9 cellular contexts compared by ENCODE assay signal in genomic region chr12:106759526-106760183, GRCh38. TPM values are rescaled to one million over a fixed set of nuclear protein-coding genes. Genes with fewer than 3 reads are reported as not detected.
DNase-seq lines count a peak whose midpoint lies in the region; ATAC-seq and TF ChIP-seq lines count a peak whose summit lies in the region.
"Had no signal": no experiment of that assay in that cellular context is flagged by ENCODE, and none has a peak within 500 bp of the region (broad histone marks: within the 10 kb centered on the region; RNA-seq: fewer than 3 reads in every experiment).

No MANE protein-coding gene starts in this region.

- peak overlapping the region; percentile 36 for H2AFZ ChIP-seq in MM.1S (ENCODE audit: low read length)

- WGBS in heart right ventricle, 2 donors, result 74 to 85% methylated on average over 7 of the region's 7 CpGs

- H3K4me1 Mint-ChIP-seq in activated naive CD4-positive, alpha-beta T cell treated with anti-CD3 and anti-CD28 coated beads, Interleukin-2, amount 50 U/mL, for 24 hours, result peaks cover 30% of the 10 kb centered on the region

- no peaks in the 10 kb centered on the region for H3K79me2 ChIP-seq in MM.1S (ENCODE audit: low read length)

- H3K36me3 ChIP-seq in MM.1S (replicated peaks; ENCODE audit: insufficient read depth, low read length) (no peaks in the 10 kb centered on the region), heart right ventricle (no peaks in the 10 kb centered on the region), upper lobe of right lung (no peaks in the 10 kb centered on the region)

- no peaks in the 10 kb centered on the region for H3K27me3 Mint-ChIP-seq in activated naive CD4-positive, alpha-beta T cell treated with anti-CD3 and anti-CD28 coated beads, Interleukin-2, amount 50 U/mL, for 24 hours

- peak overlapping the region; percentile 67 for H3K9ac ChIP-seq in MM.1S (ENCODE audit: low read length)

- no peak for DNase-seq in activated naive CD4-positive, alpha-beta T cell (lab: John Stamatoyannopoulos, UW)
- DNase-seq in MM.1S, result peak; percentile 7
- no peak for DNase-seq in heart right ventricle
- no peak for DNase-seq in upper lobe of right lung
- DNase-seq in HUDEP-2 (lab: John Stamatoyannopoulos, UW; ENCODE audit: unreplicated experiment in 76 of 76), result no peak
- no peak for DNase-seq in GF-D8 (lab: John Stamatoyannopoulos, UW)
- DNase-seq: COR-L47 had no signal

- H3K9me3 Mint-ChIP-seq in activated naive CD4-positive, alpha-beta T cell treated with anti-CD3 and anti-CD28 coated beads, Interleukin-2, amount 50 U/mL, for 24 hours, result no peaks in the 10 kb centered on the region

- ATAC-seq in heart right ventricle (peak in 5 of 8 donors; percentile 13 to 34 (median 22)), upper lobe of right lung (peak; percentile 14), GM19035 (IDR thresholded peaks at IDR 0.05; ENCODE audit: unreplicated experiment) (no peak)

- H3K4me1 ChIP-seq in MM.1S (ENCODE audit: low read length), result peaks cover 19% of the 10 kb centered on the region
- peaks cover 0 to 42% (median 14%) of the 10 kb centered on the region in 9 donors for H3K4me1 ChIP-seq in heart right ventricle
- H3K4me1 ChIP-seq in upper lobe of right lung, result peaks cover 18% of the 10 kb centered on the region

- peaks cover 18% of the 10 kb centered on the region for H3F3A ChIP-seq in MM.1S (ENCODE audit: insufficient read depth, low read length)

- H4K20me1 ChIP-seq in MM.1S (ENCODE audit: insufficient read depth, low read length), result no peaks in the 10 kb centered on the region

- H3K4me3 Mint-ChIP-seq in activated naive CD4-positive, alpha-beta T cell treated with anti-CD3 and anti-CD28 coated beads, Interleukin-2, amount 50 U/mL, for 24 hours, result peak overlapping the region; percentile 74

- H3K4me2 ChIP-seq in MM.1S (ENCODE audit: low read depth, low read length), result peak overlapping the region; percentile 94

- H3K27ac ChIP-seq in MM.1S (ENCODE audit: low read length) (peak overlapping the region; percentile 89), heart right ventricle (peak overlapping the region in 4 of 10 donors; percentile 9 to 54 (median 34)), upper lobe of right lung (peak overlapping the region; percentile 65)

- H3K9me3 ChIP-seq in MM.1S (replicated peaks; ENCODE audit: insufficient read depth, low read length) (no peaks in the 10 kb centered on the region), heart right ventricle (no peaks in the 10 kb centered on the region), upper lobe of right lung (no peaks in the 10 kb centered on the region)

- H3K27me3 ChIP-seq in MM.1S (replicated peaks; ENCODE audit: insufficient read depth, low read length) (no peaks in the 10 kb centered on the region), heart right ventricle (no peaks in the 10 kb centered on the region), upper lobe of right lung (no peaks in the 10 kb centered on the region)

- peak overlapping the region; percentile 91 for H3K27ac Mint-ChIP-seq in activated naive CD4-positive, alpha-beta T cell treated with anti-CD3 and anti-CD28 coated beads, Interleukin-2, amount 50 U/mL, for 24 hours

- H3K4me3 ChIP-seq in MM.1S (ENCODE audit: low read length) (peak overlapping the region; percentile 70), heart right ventricle (no peak overlapping the region), upper lobe of right lung (no peak overlapping the region)

- TF ChIP-seq CTCF in MM.1S (IDR thresholded peaks at IDR 0.05; ENCODE audit: low read length) (no peak), heart right ventricle (IDR thresholded peaks at IDR 0.05) (no peak), upper lobe of right lung (IDR thresholded peaks at IDR 0.05) (no peak)

- intact Hi-C loops in heart right ventricle (cut with DNase I), result loop anchor here in 1 of 10 donors (10.0 kb wide), 1 partner anchor 155 kb away; no protein-coding TSS in a partner anchor
- intact Hi-C loops in upper lobe of right lung (cut with DNase I), result no loop called here

- H3K36me3 Mint-ChIP-seq in activated naive CD4-positive, alpha-beta T cell treated with anti-CD3 and anti-CD28 coated beads, Interleukin-2, amount 50 U/mL, for 24 hours, result no peaks in the 10 kb centered on the region

- H3K9me2 ChIP-seq in MM.1S (replicated peaks; ENCODE audit: insufficient read depth, low read length), result no peaks in the 10 kb centered on the region

RNA-seq across cellular contexts. Expression of gene RIC8B, which starts 14.8 kb away (rescaled TPM):
- total RNA-seq in heart right ventricle, result 10 to 100 TPM; 14.1 to 32.1 (median 23.2) TPM
- 1 to 10 TPM; 6.6 to 8.6 TPM for polyA plus RNA-seq in heart right ventricle
- 11.6 TPM for total RNA-seq in upper lobe of right lung
